Comparison of ENCODE assay signal across 1 cellular context in genomic region chr12:2977776-2978175, GRCh38.
TF ChIP-seq lines count a peak whose summit lies in the region.

No MANE protein-coding gene starts in this region.

TF ChIP-seq in GM23338, 12 proteins besides CTCF, POLR2A, EP300 and RAD21 (continued from another document):
- TF ChIP-seq, protein P1, sequence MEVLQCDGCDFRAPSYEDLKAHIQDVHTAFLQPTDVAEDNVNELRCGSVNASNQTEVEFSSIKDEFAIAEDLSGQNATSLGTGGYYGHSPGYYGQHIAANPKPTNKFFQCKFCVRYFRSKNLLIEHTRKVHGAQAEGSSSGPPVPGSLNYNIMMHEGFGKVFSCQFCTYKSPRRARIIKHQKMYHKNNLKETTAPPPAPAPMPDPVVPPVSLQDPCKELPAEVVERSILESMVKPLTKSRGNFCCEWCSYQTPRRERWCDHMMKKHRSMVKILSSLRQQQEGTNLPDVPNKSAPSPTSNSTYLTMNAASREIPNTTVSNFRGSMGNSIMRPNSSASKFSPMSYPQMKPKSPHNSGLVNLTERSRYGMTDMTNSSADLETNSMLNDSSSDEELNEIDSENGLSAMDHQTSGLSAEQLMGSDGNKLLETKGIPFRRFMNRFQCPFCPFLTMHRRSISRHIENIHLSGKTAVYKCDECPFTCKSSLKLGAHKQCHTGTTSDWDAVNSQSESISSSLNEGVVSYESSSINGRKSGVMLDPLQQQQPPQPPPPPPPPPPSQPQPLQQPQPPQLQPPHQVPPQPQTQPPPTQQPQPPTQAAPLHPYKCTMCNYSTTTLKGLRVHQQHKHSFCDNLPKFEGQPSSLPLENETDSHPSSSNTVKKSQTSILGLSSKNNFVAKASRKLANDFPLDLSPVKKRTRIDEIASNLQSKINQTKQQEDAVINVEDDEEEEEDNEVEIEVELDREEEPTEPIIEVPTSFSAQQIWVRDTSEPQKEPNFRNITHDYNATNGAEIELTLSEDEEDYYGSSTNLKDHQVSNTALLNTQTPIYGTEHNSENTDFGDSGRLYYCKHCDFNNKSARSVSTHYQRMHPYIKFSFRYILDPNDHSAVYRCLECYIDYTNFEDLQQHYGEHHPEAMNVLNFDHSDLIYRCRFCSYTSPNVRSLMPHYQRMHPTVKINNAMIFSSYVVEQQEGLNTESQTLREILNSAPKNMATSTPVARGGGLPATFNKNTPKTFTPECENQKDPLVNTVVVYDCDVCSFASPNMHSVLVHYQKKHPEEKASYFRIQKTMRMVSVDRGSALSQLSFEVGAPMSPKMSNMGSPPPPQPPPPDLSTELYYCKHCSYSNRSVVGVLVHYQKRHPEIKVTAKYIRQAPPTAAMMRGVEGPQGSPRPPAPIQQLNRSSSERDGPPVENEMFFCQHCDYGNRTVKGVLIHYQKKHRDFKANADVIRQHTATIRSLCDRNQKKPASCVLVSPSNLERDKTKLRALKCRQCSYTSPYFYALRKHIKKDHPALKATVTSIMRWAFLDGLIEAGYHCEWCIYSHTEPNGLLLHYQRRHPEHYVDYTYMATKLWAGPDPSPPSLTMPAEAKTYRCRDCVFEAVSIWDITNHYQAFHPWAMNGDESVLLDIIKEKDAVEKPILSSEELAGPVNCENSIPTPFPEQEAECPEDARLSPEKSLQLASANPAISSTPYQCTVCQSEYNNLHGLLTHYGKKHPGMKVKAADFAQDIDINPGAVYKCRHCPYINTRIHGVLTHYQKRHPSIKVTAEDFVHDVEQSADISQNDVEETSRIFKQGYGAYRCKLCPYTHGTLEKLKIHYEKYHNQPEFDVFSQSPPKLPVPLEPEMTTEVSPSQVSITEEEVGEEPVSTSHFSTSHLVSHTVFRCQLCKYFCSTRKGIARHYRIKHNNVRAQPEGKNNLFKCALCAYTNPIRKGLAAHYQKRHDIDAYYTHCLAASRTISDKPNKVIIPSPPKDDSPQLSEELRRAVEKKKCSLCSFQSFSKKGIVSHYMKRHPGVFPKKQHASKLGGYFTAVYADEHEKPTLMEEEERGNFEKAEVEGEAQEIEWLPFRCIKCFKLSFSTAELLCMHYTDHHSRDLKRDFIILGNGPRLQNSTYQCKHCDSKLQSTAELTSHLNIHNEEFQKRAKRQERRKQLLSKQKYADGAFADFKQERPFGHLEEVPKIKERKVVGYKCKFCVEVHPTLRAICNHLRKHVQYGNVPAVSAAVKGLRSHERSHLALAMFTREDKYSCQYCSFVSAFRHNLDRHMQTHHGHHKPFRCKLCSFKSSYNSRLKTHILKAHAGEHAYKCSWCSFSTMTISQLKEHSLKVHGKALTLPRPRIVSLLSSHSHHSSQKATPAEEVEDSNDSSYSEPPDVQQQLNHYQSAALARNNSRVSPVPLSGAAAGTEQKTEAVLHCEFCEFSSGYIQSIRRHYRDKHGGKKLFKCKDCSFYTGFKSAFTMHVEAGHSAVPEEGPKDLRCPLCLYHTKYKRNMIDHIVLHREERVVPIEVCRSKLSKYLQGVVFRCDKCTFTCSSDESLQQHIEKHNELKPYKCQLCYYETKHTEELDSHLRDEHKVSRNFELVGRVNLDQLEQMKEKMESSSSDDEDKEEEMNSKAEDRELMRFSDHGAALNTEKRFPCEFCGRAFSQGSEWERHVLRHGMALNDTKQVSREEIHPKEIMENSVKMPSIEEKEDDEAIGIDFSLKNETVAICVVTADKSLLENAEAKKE (CRISPR knock-in tag; IDR thresholded peaks at IDR 0.05): no peak
- TF ChIP-seq REST (IDR thresholded peaks at IDR 0.05; ENCODE audit: unreplicated experiment): no peak
- TF ChIP-seq, protein P2, sequence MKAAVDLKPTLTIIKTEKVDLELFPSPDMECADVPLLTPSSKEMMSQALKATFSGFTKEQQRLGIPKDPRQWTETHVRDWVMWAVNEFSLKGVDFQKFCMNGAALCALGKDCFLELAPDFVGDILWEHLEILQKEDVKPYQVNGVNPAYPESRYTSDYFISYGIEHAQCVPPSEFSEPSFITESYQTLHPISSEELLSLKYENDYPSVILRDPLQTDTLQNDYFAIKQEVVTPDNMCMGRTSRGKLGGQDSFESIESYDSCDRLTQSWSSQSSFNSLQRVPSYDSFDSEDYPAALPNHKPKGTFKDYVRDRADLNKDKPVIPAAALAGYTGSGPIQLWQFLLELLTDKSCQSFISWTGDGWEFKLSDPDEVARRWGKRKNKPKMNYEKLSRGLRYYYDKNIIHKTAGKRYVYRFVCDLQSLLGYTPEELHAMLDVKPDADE (IDR thresholded peaks at IDR 0.05): no peak
- no peak for TF ChIP-seq EZH2 (IDR thresholded peaks at IDR 0.05; ENCODE audit: low read depth, unreplicated experiment)
- no peak for TF ChIP-seq JUNB (IDR thresholded peaks at IDR 0.05; ENCODE audit: unreplicated experiment)
- TF ChIP-seq ZNF114 (CRISPR knock-in tag; IDR thresholded peaks at IDR 0.05): no peak
- no peak for TF ChIP-seq STAT1 (IDR thresholded peaks at IDR 0.05; ENCODE audit: unreplicated experiment)
